In genomic region chr14:55433880-55434804, GRCh38 we compare ENCODE assay signal across 1 cellular context.
TF ChIP-seq lines count a peak whose summit lies in the region.

No MANE protein-coding gene starts in this region.

TF ChIP-seq in WTC11, 78 proteins besides CTCF, POLR2A, EP300 and RAD21 (continued from another document):
- TF ChIP-seq, protein P1, sequence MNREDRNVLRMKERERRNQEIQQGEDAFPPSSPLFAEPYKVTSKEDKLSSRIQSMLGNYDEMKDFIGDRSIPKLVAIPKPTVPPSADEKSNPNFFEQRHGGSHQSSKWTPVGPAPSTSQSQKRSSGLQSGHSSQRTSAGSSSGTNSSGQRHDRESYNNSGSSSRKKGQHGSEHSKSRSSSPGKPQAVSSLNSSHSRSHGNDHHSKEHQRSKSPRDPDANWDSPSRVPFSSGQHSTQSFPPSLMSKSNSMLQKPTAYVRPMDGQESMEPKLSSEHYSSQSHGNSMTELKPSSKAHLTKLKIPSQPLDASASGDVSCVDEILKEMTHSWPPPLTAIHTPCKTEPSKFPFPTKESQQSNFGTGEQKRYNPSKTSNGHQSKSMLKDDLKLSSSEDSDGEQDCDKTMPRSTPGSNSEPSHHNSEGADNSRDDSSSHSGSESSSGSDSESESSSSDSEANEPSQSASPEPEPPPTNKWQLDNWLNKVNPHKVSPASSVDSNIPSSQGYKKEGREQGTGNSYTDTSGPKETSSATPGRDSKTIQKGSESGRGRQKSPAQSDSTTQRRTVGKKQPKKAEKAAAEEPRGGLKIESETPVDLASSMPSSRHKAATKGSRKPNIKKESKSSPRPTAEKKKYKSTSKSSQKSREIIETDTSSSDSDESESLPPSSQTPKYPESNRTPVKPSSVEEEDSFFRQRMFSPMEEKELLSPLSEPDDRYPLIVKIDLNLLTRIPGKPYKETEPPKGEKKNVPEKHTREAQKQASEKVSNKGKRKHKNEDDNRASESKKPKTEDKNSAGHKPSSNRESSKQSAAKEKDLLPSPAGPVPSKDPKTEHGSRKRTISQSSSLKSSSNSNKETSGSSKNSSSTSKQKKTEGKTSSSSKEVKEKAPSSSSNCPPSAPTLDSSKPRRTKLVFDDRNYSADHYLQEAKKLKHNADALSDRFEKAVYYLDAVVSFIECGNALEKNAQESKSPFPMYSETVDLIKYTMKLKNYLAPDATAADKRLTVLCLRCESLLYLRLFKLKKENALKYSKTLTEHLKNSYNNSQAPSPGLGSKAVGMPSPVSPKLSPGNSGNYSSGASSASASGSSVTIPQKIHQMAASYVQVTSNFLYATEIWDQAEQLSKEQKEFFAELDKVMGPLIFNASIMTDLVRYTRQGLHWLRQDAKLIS (CRISPR knock-in tag; IDR thresholded peaks at IDR 0.05; ENCODE audit: borderline replicate concordance) = no peak
- TF ChIP-seq HMGA2 (CRISPR knock-in tag; IDR thresholded peaks at IDR 0.05) = no peak
- TF ChIP-seq MAX (CRISPR knock-in tag; IDR thresholded peaks at IDR 0.05) = no peak
- TF ChIP-seq MYBL2 (CRISPR knock-in tag; IDR thresholded peaks at IDR 0.05) = no peak
- no peak for TF ChIP-seq ZNF219 (CRISPR knock-in tag; IDR thresholded peaks at IDR 0.05; ENCODE audit: borderline replicate concordance)
- TF ChIP-seq TEAD1 (CRISPR knock-in tag; IDR thresholded peaks at IDR 0.05) = no peak
